Comparison of ENCODE assay signal across 9 cellular contexts in genomic region chr12:132153501-132154340, GRCh38. TPM values are rescaled to one million over a fixed set of nuclear protein-coding genes. Genes with fewer than 3 reads are reported as not detected.
DNase-seq lines count a peak whose midpoint lies in the region; ATAC-seq and TF ChIP-seq lines count a peak whose summit lies in the region.
"Had no signal": no experiment of that assay in that cellular context is flagged by ENCODE, and none has a peak within 500 bp of the region (broad histone marks: within the 10 kb centered on the region; RNA-seq: fewer than 3 reads in every experiment).

No MANE protein-coding gene starts in this region.

- no peaks in the 10 kb centered on the region for H3K9me3 ChIP-seq in T-helper 17 cell (ENCODE audit: control insufficient read depth, low read length, poor library complexity, severe bottlenecking)
- no peaks in the 10 kb centered on the region for H3K9me3 ChIP-seq in gastrocnemius medialis

- no peak overlapping the region for H3K27ac ChIP-seq in gastrocnemius medialis
- H3K27ac ChIP-seq: epithelial cell of prostate had no signal

- H3K36me3 Mint-ChIP-seq in T-helper 17 cell (ENCODE audit: low read depth), result no peaks in the 10 kb centered on the region

- peak overlapping the region in 3 of 4 donors; percentile 27 to 48 (median 32) for H3K4me3 ChIP-seq in gastrocnemius medialis

- TF ChIP-seq POLR2A in gastrocnemius medialis (IDR thresholded peaks at IDR 0.05), result no peak

- TF ChIP-seq CTCF in gastrocnemius medialis (IDR thresholded peaks at IDR 0.05 in 4 of 5, conservative IDR thresholded peaks at IDR 0.05 in 1 of 5), result peak; percentile 60 to 94 (median 83)

- in situ Hi-C loops in gastrocnemius medialis (cut with MboI; ENCODE audit: low sequenced_read_pairs in 4 of 4), result no loop called here

- ATAC-seq in T-helper 17 cell, result peak; percentile 93
- ATAC-seq in gastrocnemius medialis, result peak; percentile 56 to 80
- ATAC-seq in GM18861 (IDR thresholded peaks at IDR 0.05; ENCODE audit: unreplicated experiment), result no peak

- H3K36me3 ChIP-seq in gastrocnemius medialis, result peaks cover 0 to 19% of the 10 kb centered on the region in 2 donors

- no peaks in the 10 kb centered on the region for H3K27me3 ChIP-seq in gastrocnemius medialis

- no peak overlapping the region for H3K27ac Mint-ChIP-seq in T-helper 17 cell

- peaks cover 0 to 5% of the 10 kb centered on the region in 2 donors for H3K4me1 ChIP-seq in gastrocnemius medialis

- no peaks in the 10 kb centered on the region for H3K4me1 Mint-ChIP-seq in T-helper 17 cell

- H3K27me3 Mint-ChIP-seq in T-helper 17 cell, result no peaks in the 10 kb centered on the region

- intact Hi-C loops in gastrocnemius medialis (cut with DNase I; ENCODE audit: low total_unique reads), result loop anchor here (2.0 to 10.0 kb wide), 4 partner anchors 35 to 464 kb away; partner anchors contain the start of gene P2RX2

- H3K4me3 Mint-ChIP-seq in T-helper 17 cell, result no peak overlapping the region

- DNase-seq in EH (ENCODE audit: low read depth) (peak; percentile 67), HCEC 1CT (peak; percentile 50), NCI-H1092 (lab: John Stamatoyannopoulos, UW) (peak; percentile 34), T-helper 17 cell (peak; percentile 56 to 68 (median 58)), amniotic epithelial cell (ENCODE audit: low read depth) (peak; percentile 74), hepatic stellate cell (ENCODE audit: low spot score) (peak; percentile 91), gastrocnemius medialis (no peak)

RNA-seq across cellular contexts. Expression of gene NOC4L, which starts 9.5 kb away (rescaled TPM):
- 10 to 100 TPM; 20.7 to 21.6 TPM for total RNA-seq in T-helper 17 cell
- total RNA-seq in gastrocnemius medialis, result 10 to 100 TPM; 11.1 to 24.0 (median 21.2) TPM

RNA-seq across cellular contexts. Expression of gene DDX51, which starts 9.6 kb away (rescaled TPM):
- total RNA-seq in T-helper 17 cell (10 to 100 TPM; 38.2 to 40.9 TPM), gastrocnemius medialis (1 to 10 TPM; 5.8 to 7.8 (median 6.5) TPM)

Comparison
In these comparisons a context has a peak if more than half of its experiments do, and no peak if none do; other contexts are left out.
1. DNase-seq: peak in EH (single experiment), HCEC 1CT (single experiment), NCI-H1092 (single experiment), T-helper 17 cell (3 of 3), amniotic epithelial cell (single experiment) and hepatic stellate cell (single experiment); none in gastrocnemius medialis (0 of 2).
2. RNA of gene DDX51, which starts 9.6 kb away (total RNA-seq): 38.2 to 40.9 TPM in T-helper 17 cell; 5.8 to 7.8 TPM in gastrocnemius medialis; every median in the first group is over 4 times any median in the second.